In the genomic region with DNA sequence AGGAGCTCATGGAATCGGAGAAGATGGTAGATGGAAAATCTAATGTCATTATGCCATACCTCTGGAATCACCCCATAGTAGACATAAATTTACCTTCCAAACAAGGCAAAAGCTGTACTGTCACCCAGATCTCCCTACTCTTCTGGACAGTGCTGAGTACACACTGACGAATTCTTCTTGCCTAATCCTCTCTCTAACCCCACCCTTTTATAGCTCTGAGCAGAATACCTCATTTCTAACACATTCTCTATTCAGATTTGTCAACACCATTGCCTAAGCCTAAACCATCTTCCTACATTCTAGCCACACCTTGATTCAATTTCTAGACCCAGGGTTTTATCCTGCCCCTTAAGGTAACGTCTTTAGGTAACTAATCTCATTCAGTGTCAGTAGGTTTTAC, we compare ENCODE assay signal across 13 cellular contexts.
"Had no signal": no experiment of that assay in that cellular context is flagged by ENCODE, and none has a peak within 500 bp of the region (broad histone marks: within the 10 kb centered on the region; RNA-seq: fewer than 3 reads in every experiment).

No MANE protein-coding gene starts in this region.

- H3K9me3 ChIP-seq: lower lobe of right lung had no signal

- H3K9ac ChIP-seq: neural progenitor cell had no signal

- H3K4me3 ChIP-seq: dorsolateral prefrontal cortex, lower lobe of right lung, neural progenitor cell had no signal

- H3K27ac ChIP-seq: dorsolateral prefrontal cortex, lower lobe of right lung, neural progenitor cell had no signal

- FAIRE-seq: urothelium cell line had no signal

- ATAC-seq: activated CD8-positive, alpha-beta T cell treated with anti-CD3 and anti-CD28 coated beads for 36 hours; activated T-cell treated with anti-CD3 and anti-CD28 coated beads, Interleukin-2, amount 50 U/mL, for 4 hours; lower lobe of right lung; stimulated activated memory B cell treated with anti-CD40 and anti-IgM and Interleukin-4, amounts not matched to agents 10 μg/mL and 1 μg/mL and 100 μg/mL, for 72 hours; T-helper 17 cell had no signal

- H3K36me3 ChIP-seq: lower lobe of right lung, neural progenitor cell had no signal

- H3K27me3 ChIP-seq: neural progenitor cell had no signal

- DNase-seq: activated CD4-positive, alpha-beta T cell treated with anti-CD3 and anti-CD28 coated beads for 48 hours; activated CD8-positive, alpha-beta T cell treated with anti-CD3 and anti-CD28 coated beads for 36 hours; activated effector memory CD4-positive, alpha-beta T cell treated with Interleukin-2 at 50 U/mL for 16 hours; activated naive CD4-positive, alpha-beta T cell treated with anti-CD3 and anti-CD28 coated beads, Interleukin-2, amount 50 U/mL, for 16 hours; activated T-cell treated with anti-CD3 and anti-CD28 coated beads, Interleukin-2, amount 50 U/mL, for 4 hours; dorsolateral prefrontal cortex; endodermal cell; left cardiac atrium; lower lobe of right lung; T-helper 17 cell had no signal

- H3K4me2 ChIP-seq: neural progenitor cell had no signal

- H2AFZ ChIP-seq: neural progenitor cell had no signal

- H3K4me1 ChIP-seq: lower lobe of right lung had no signal
